Comparison of ENCODE assay signal across 20 cellular contexts in the genomic region with DNA sequence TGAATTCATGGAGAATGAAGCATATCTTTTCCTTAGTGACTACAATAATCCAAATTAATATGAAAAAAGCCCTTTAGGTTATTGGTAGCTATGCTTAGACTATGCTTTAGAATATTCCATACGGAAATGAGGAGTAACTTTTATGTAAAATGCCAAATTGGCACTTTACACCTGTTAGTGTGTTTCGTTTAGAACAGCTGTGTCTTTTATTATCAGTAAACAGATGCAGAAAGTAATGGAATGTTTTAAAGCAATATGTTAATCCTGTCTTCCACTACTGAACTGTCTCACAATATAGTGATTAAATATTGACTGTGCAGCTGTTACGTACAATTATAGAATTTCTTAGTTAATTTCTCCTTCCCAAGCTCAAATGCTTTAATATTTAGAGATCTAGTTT.
"Had no signal": no experiment of that assay in that cellular context is flagged by ENCODE, and none has a peak within 500 bp of the region (broad histone marks: within the 10 kb centered on the region; RNA-seq: fewer than 3 reads in every experiment).

No MANE protein-coding gene starts in this region.

- DNase-seq: IMR-90, Karpas-422, KG1, MV-4-11, NCI-H1048, NCI-H1105, NCI-H1417, NCI-H1436 treated with DMSO at 0.1 percent for 48 hours, NCI-H1694, NCI-H187 treated with DMSO at 0.1 percent for 48 hours, NCI-H2029 treated with DMSO at 0.1 percent for 48 hours, NCI-H2171 treated with DMSO at 0.1 percent for 48 hours, NCI-H345, NCI-H446 treated with DMSO at 0.1 percent for 48 hours, NCI-H510A treated with DMSO at 0.1 percent for 48 hours, NCI-H526 treated with DMSO at 0.1 percent for 48 hours, NCI-H774, PC-3, SHP77, T-helper 1 cell had no signal
